Comparison of ENCODE assay signal across 10 cellular contexts in genomic region chrX:16771483-16772398, GRCh38. TPM values are rescaled to one million over a fixed set of nuclear protein-coding genes. Genes with fewer than 3 reads are reported as not detected.
DNase-seq lines count a peak whose midpoint lies in the region; ATAC-seq and TF ChIP-seq lines count a peak whose summit lies in the region.
"Had no signal": no experiment of that assay in that cellular context is flagged by ENCODE, and none has a peak within 500 bp of the region (broad histone marks: within the 10 kb centered on the region; RNA-seq: fewer than 3 reads in every experiment).

No MANE protein-coding gene starts in this region.

- H3K9ac ChIP-seq in SK-N-MC (ENCODE audit: insufficient read length) (peak overlapping the region; percentile 58), iPS-20b (ENCODE audit: low read depth, low read length) (peak overlapping the region; percentile 81)

- no peak for TF ChIP-seq CTCF in upper lobe of right lung (IDR thresholded peaks at IDR 0.05)

- intact Hi-C loops in upper lobe of right lung (cut with DNase I): no loop called here

- no peaks in the 10 kb centered on the region for H3K9me3 ChIP-seq in CD8-positive, alpha-beta memory T cell (ENCODE audit: low read length)
- H3K9me3 ChIP-seq in SK-N-MC (ENCODE audit: low read depth, low read length) (no peaks in the 10 kb centered on the region), iPS-20b (ENCODE audit: insufficient read depth, low read depth, low read length) (no peaks in the 10 kb centered on the region), upper lobe of right lung (no peaks in the 10 kb centered on the region)

- no peak overlapping the region for H3K4me3 Mint-ChIP-seq in CD8-positive, alpha-beta memory T cell
- H3K4me3 Mint-ChIP-seq in effector memory CD8-positive, alpha-beta T cell: no peak overlapping the region

- no peak for DNase-seq in CD8-positive, alpha-beta memory T cell
- DNase-seq in HT1080 (ENCODE audit: low read depth): peak; percentile 91
- peak; percentile 65 for DNase-seq in SK-N-MC (ENCODE audit: low read depth, low spot score)
- DNase-seq in NCI-H2107 (lab: John Stamatoyannopoulos, UW): no peak
- DNase-seq in effector memory CD8-positive, alpha-beta T cell: no peak
- DNase-seq in upper lobe of right lung: no peak
- DNase-seq: SIG-M5; stimulated activated naive CD4-positive, alpha-beta T cell had no signal

- peak overlapping the region; percentile 24 for H3K27ac ChIP-seq in CD8-positive, alpha-beta memory T cell (ENCODE audit: low read depth, low read length)
- H3K27ac ChIP-seq in SK-N-MC: peak overlapping the region; percentile 95
- H3K27ac ChIP-seq in iPS-20b (ENCODE audit: low read length): peak overlapping the region; percentile 83
- no peak overlapping the region for H3K27ac ChIP-seq in upper lobe of right lung

- peaks cover 4% of the 10 kb centered on the region in 2 donors for H3K27me3 Mint-ChIP-seq in CD8-positive, alpha-beta memory T cell
- no peaks in the 10 kb centered on the region for H3K27me3 Mint-ChIP-seq in effector memory CD8-positive, alpha-beta T cell

- H3K9me3 Mint-ChIP-seq in CD8-positive, alpha-beta memory T cell: peaks cover 0 to 2% (median 0%) of the 10 kb centered on the region in 5 donors
- H3K9me3 Mint-ChIP-seq in effector memory CD8-positive, alpha-beta T cell: no peaks in the 10 kb centered on the region

- POLR2A ChIA-PET in CD8-positive, alpha-beta memory T cell (lab: Charles Lee): no interaction called here

- peaks cover 0 to 2% (median 0%) of the 10 kb centered on the region in 3 donors for H3K36me3 Mint-ChIP-seq in CD8-positive, alpha-beta memory T cell
- H3K36me3 Mint-ChIP-seq in effector memory CD8-positive, alpha-beta T cell (ENCODE audit: insufficient read depth): no peaks in the 10 kb centered on the region

- no peak overlapping the region for H3K27ac Mint-ChIP-seq in CD8-positive, alpha-beta memory T cell
- H3K27ac Mint-ChIP-seq in effector memory CD8-positive, alpha-beta T cell: no peak overlapping the region

- H3K36me3 ChIP-seq in CD8-positive, alpha-beta memory T cell (ENCODE audit: insufficient read depth, low read length): no peaks in the 10 kb centered on the region
- no peaks in the 10 kb centered on the region for H3K36me3 ChIP-seq in SK-N-MC (ENCODE audit: insufficient read depth, low read length)
- H3K36me3 ChIP-seq in iPS-20b (ENCODE audit: insufficient read depth, low read depth, low read length): no peaks in the 10 kb centered on the region
- H3K36me3 ChIP-seq in upper lobe of right lung: no peaks in the 10 kb centered on the region

- no peak for ATAC-seq in effector memory CD8-positive, alpha-beta T cell (replicated peaks)
- ATAC-seq in GM21786 (IDR thresholded peaks at IDR 0.05; ENCODE audit: unreplicated experiment): no peak
- ATAC-seq in upper lobe of right lung: no peak

- H3K4me1 Mint-ChIP-seq in CD8-positive, alpha-beta memory T cell: no peaks in the 10 kb centered on the region
- H3K4me1 Mint-ChIP-seq in effector memory CD8-positive, alpha-beta T cell (ENCODE audit: low read depth in 2 of 2): no peaks in the 10 kb centered on the region

- CTCF ChIA-PET in CD8-positive, alpha-beta memory T cell (lab: Charles Lee): no interaction called here

- H3K4me3 ChIP-seq in CD8-positive, alpha-beta memory T cell (ENCODE audit: low read length): no peak overlapping the region
- H3K4me3 ChIP-seq in SK-N-MC: no peak overlapping the region
- peak overlapping the region; percentile 44; the same call in 1 of the 2 replicates for H3K4me3 ChIP-seq in iPS-20b (ENCODE audit: low read length)
- no peak overlapping the region for H3K4me3 ChIP-seq in upper lobe of right lung

- no peaks in the 10 kb centered on the region for H3K4me1 ChIP-seq in CD8-positive, alpha-beta memory T cell (ENCODE audit: insufficient read depth, low read length)
- H3K4me1 ChIP-seq in iPS-20b (ENCODE audit: insufficient read depth, low read length) (peaks cover 4% of the 10 kb centered on the region; the same call in 1 of the 2 replicates), upper lobe of right lung (no peaks in the 10 kb centered on the region)

- H3K27me3 ChIP-seq in CD8-positive, alpha-beta memory T cell (ENCODE audit: insufficient read depth, low read length, poor library complexity, severe bottlenecking): no peaks in the 10 kb centered on the region
- H3K27me3 ChIP-seq in iPS-20b (ENCODE audit: insufficient read depth, low read length): no peaks in the 10 kb centered on the region
- no peaks in the 10 kb centered on the region for H3K27me3 ChIP-seq in upper lobe of right lung

RNA-seq across cellular contexts. Expression of gene TXLNG, which starts 14.5 kb away (rescaled TPM):
- total RNA-seq in CD8-positive, alpha-beta memory T cell: 10 to 100 TPM; 22.4 to 23.3 TPM
- polyA plus RNA-seq in CD8-positive, alpha-beta memory T cell: 18.3 TPM
- 14.1 and 15.7 TPM in 2 replicates for total RNA-seq in HT1080 (2014; rRNA removed; shearing (Covaris generic))
- polyA plus RNA-seq in HT1080 (2015; cell fraction: cytosol; rRNA removed): 14.0 and 17.6 TPM in 2 replicates
- polyA plus RNA-seq in HT1080 (2015; cell fraction: nucleus; rRNA removed): 27.9 and 28.7 TPM in 2 replicates
- 12.1 TPM for total RNA-seq in upper lobe of right lung

RNA-seq across cellular contexts. Expression of gene SYAP1, which starts 52.3 kb away (rescaled TPM):
- 10 to 100 TPM; 18.9 to 22.6 TPM for total RNA-seq in CD8-positive, alpha-beta memory T cell
- polyA plus RNA-seq in CD8-positive, alpha-beta memory T cell: 22.6 TPM
- total RNA-seq in HT1080 (2014; rRNA removed; shearing (Covaris generic)): 31.6 and 34.5 TPM in 2 replicates
- 18.3 and 18.9 TPM in 2 replicates for polyA plus RNA-seq in HT1080 (2015; cell fraction: cytosol; rRNA removed)
- 9.1 and 10.6 TPM in 2 replicates for polyA plus RNA-seq in HT1080 (2015; cell fraction: nucleus; rRNA removed)
- total RNA-seq in upper lobe of right lung: 20.0 TPM

RNA-seq across cellular contexts. Expression of gene CTPS2, which starts 59.3 kb away (rescaled TPM):
- 1 to 10 TPM; 5.2 to 5.7 TPM for total RNA-seq in CD8-positive, alpha-beta memory T cell
- 3.1 TPM for polyA plus RNA-seq in CD8-positive, alpha-beta memory T cell
- 6.0 and 6.1 TPM in 2 replicates for total RNA-seq in HT1080 (2014; rRNA removed; shearing (Covaris generic))
- 4.3 and 4.5 TPM in 2 replicates for polyA plus RNA-seq in HT1080 (2015; cell fraction: cytosol; rRNA removed)
- polyA plus RNA-seq in HT1080 (2015; cell fraction: nucleus; rRNA removed): 11.9 and 12.6 TPM in 2 replicates
- 10.7 TPM for total RNA-seq in upper lobe of right lung

Comparison
In these comparisons a context has a peak if more than half of its experiments do, and no peak if none do; other contexts are left out.
1. DNase-seq: peak in HT1080 (single experiment) and SK-N-MC (single experiment); none in CD8-positive, alpha-beta memory T cell (0 of 5), NCI-H2107 (single experiment), effector memory CD8-positive, alpha-beta T cell (0 of 3) and upper lobe of right lung (single experiment).